25 cellular contexts compared by ENCODE assay signal in the genomic region with DNA sequence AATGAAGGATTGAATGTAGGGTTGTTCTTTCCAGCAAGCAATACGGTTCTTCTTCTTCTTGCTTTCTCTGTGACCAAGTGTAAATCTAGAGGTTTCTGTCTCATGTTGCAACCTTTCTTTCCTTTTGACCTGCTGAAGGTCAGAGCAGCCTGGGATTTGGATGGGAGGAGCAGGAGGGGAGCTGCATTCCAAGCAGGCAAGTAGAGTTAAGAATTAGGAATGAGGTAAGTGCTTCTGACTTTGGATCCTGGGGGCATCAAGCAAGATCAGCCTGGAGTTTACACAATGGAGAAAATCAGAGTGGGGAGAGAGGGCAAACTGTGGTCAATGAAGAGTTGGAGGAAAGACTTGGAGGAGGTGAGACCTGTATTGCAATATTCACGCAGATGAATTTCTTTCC.
"Had no signal": no experiment of that assay in that cellular context is flagged by ENCODE, and none has a peak within 500 bp of the region (broad histone marks: within the 10 kb centered on the region; RNA-seq: fewer than 3 reads in every experiment).

No MANE protein-coding gene starts in this region.

- H3K4me3 ChIP-seq: K562, PC-9, SJSA1, SK-N-MC had no signal

- H3K4me2 ChIP-seq: KMS-11, PC-9 had no signal

- H3K9me3 ChIP-seq: SJSA1 had no signal

- H3K4me1 ChIP-seq: SJSA1 had no signal

- H3K27ac ChIP-seq: HL-60, KMS-11, PC-9, SJSA1, SK-N-MC had no signal

- ATAC-seq: K562 had no signal

- DNase-seq: Kasumi-1; NCI-H1092; NCI-H1105 treated with DMSO at 0.1 percent for 48 hours; NCI-H1417 treated with DMSO at 0.1 percent for 48 hours; NCI-H146; NCI-H1694 treated with DMSO at 0.1 percent for 48 hours; NCI-H1930; NCI-H2081; NCI-H2107; NCI-H226; NCI-H446; NCI-H510A; NCI-H524 treated with DMSO at 0.1 percent for 48 hours; NCI-H69; NCI-H774; NK-92 treated with Interleukin-12 subunit alpha and Interleukin-12 subunit beta, amount 100 ng/mL, for 24 hours; PC-9; Right ventricle myocardium superior; RPMI8226; SIG-M5 had no signal

- H3K9ac ChIP-seq: KMS-11 had no signal

- H3K36me3 ChIP-seq: SJSA1 had no signal

- H3K27me3 ChIP-seq: SJSA1 had no signal
